ENCODE assay signal across 1 cellular context in the genomic region with DNA sequence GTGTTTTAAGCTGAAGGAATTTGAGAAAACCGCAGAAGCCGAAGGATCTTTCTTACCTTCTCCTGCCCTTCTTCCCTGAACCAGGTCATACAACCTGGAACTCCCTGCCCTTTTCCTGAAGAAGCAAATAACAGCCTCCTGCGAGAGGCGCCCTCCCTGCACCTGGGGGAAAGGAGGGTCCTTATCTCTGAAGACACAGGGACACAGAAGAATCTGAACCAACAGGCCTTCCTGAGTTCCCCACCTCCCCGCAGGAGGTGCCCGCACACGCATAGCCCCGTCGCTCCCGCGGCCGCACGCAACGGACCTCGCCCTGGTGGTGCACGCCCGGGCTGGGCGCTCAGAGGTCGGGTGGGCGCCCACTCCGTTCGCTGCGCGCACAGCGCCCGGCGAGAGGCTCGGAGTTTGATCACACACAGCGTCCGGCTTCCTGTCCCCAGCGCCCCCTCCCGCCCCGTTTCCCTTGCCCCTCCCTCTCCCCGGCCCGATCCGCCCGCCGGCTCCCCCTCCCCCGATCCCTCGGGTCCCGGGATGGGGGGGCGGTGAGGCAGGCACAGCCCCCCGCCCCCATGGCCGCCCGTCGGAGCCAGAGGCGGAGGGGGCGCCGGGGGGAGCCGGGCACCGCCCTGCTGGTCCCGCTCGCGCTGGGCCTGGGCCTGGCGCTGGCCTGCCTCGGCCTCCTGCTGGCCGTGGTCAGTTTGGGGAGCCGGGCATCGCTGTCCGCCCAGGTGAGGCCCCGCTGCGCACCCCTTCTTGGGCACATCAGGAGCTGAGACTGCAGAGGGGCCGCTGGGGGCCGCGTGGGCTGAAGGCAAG.
TF ChIP-seq lines count a peak whose summit lies in the region.

A gene with protein sequence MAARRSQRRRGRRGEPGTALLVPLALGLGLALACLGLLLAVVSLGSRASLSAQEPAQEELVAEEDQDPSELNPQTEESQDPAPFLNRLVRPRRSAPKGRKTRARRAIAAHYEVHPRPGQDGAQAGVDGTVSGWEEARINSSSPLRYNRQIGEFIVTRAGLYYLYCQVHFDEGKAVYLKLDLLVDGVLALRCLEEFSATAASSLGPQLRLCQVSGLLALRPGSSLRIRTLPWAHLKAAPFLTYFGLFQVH (plus strand): TSS at position 474 of the 816 bp plus-strand sequence. CDS start 96 bp downstream, at position 570.

TF ChIP-seq in HEK293, 187 proteins besides CTCF, POLR2A, EP300 and RAD21 (continued from another document and continues in another):
- TF ChIP-seq, protein P1, sequence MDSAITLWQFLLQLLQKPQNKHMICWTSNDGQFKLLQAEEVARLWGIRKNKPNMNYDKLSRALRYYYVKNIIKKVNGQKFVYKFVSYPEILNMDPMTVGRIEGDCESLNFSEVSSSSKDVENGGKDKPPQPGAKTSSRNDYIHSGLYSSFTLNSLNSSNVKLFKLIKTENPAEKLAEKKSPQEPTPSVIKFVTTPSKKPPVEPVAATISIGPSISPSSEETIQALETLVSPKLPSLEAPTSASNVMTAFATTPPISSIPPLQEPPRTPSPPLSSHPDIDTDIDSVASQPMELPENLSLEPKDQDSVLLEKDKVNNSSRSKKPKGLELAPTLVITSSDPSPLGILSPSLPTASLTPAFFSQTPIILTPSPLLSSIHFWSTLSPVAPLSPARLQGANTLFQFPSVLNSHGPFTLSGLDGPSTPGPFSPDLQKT (IDR thresholded peaks at IDR 0.05; ENCODE audit: borderline replicate concordance, low read depth, low read length), result no peak
- TF ChIP-seq ZNF223 (tag by site-specific recombination; IDR thresholded peaks at IDR 0.05) (no peak), TRIM28 (IDR thresholded peaks at IDR 0.05; ENCODE audit: borderline replicate concordance, low read length) (no peak), ZNF473 (tag by site-specific recombination; IDR thresholded peaks at IDR 0.05) (no peak), ZNF37A (tag by site-specific recombination; IDR thresholded peaks at IDR 0.05) (no peak), ZNF184 (tag by site-specific recombination; IDR thresholded peaks at IDR 0.05) (no peak), ZNF391 (tag by site-specific recombination; IDR thresholded peaks at IDR 0.05; ENCODE audit: borderline replicate concordance, low read depth) (no peak), ZNF76 (tag by site-specific recombination; IDR thresholded peaks at IDR 0.05; ENCODE audit: borderline replicate concordance, low read depth) (no peak), KLF7 (tag by site-specific recombination; IDR thresholded peaks at IDR 0.05; ENCODE audit: borderline replicate concordance) (no peak), ZBTB7A (tag by site-specific recombination; IDR thresholded peaks at IDR 0.05; ENCODE audit: low read depth) (no peak), ZSCAN16 (tag by site-specific recombination; IDR thresholded peaks at IDR 0.05) (no peak), ZNF335 (tag by site-specific recombination; conservative IDR thresholded peaks at IDR 0.05) (peak; percentile 69), ZNF302 (tag by site-specific recombination; IDR thresholded peaks at IDR 0.05; ENCODE audit: low read depth) (no peak), ZNF621 (tag by site-specific recombination; IDR thresholded peaks at IDR 0.05) (no peak), ZNF426 (tag by site-specific recombination; IDR thresholded peaks at IDR 0.05) (no peak), ZNF350 (tag by site-specific recombination; IDR thresholded peaks at IDR 0.05) (no peak), ZNF544 (tag by site-specific recombination; IDR thresholded peaks at IDR 0.05) (no peak), BCL11B (tag by site-specific recombination; IDR thresholded peaks at IDR 0.05; ENCODE audit: low read depth) (no peak), ZNF423 (tag by site-specific recombination; IDR thresholded peaks at IDR 0.05) (no peak), SP2 (tag by site-specific recombination; IDR thresholded peaks at IDR 0.05) (no peak), ZNF830 (tag by site-specific recombination; IDR thresholded peaks at IDR 0.05; ENCODE audit: low read depth) (no peak), ZNF132 (tag by site-specific recombination; IDR thresholded peaks at IDR 0.05; ENCODE audit: borderline replicate concordance) (no peak), ZNF24 (tag by site-specific recombination; IDR thresholded peaks at IDR 0.05) (no peak), ZNF354C (tag by site-specific recombination; IDR thresholded peaks at IDR 0.05; ENCODE audit: borderline replicate concordance, low read depth) (no peak), ZNF555 (tag by site-specific recombination; conservative IDR thresholded peaks at IDR 0.05) (no peak), HOXA7 (CRISPR knock-in tag; IDR thresholded peaks at IDR 0.05; ENCODE audit: borderline replicate concordance) (no peak), ZNF629 (tag by site-specific recombination; IDR thresholded peaks at IDR 0.05) (no peak), ZFP69B (tag by site-specific recombination; IDR thresholded peaks at IDR 0.05) (no peak), REPIN1 (tag by site-specific recombination; IDR thresholded peaks at IDR 0.05; ENCODE audit: low read depth) (no peak; the same call in 1 of the 2 replicates), ZNF19 (tag by site-specific recombination; IDR thresholded peaks at IDR 0.05; ENCODE audit: low read depth) (no peak), ZFP3 (tag by site-specific recombination; IDR thresholded peaks at IDR 0.05; ENCODE audit: low read depth) (no peak), FEZF1 (tag by site-specific recombination; IDR thresholded peaks at IDR 0.05) (no peak), ZNF174 (tag by site-specific recombination; IDR thresholded peaks at IDR 0.05) (no peak), YY1 (tag by site-specific recombination; IDR thresholded peaks at IDR 0.05) (no peak), GLIS1 (tag by site-specific recombination; IDR thresholded peaks at IDR 0.05) (peak; percentile 47; the same call in 1 of the 2 replicates), ZNF266 (tag by site-specific recombination; IDR thresholded peaks at IDR 0.05; ENCODE audit: low read depth) (no peak), ZNF843 (tag by site-specific recombination; IDR thresholded peaks at IDR 0.05) (no peak), SALL2 (tag by site-specific recombination; IDR thresholded peaks at IDR 0.05; ENCODE audit: borderline replicate concordance) (no peak), ZNF529 (tag by site-specific recombination; IDR thresholded peaks at IDR 0.05; ENCODE audit: insufficient replicate concordance) (no peak), ZNF214 (tag by site-specific recombination; IDR thresholded peaks at IDR 0.05; ENCODE audit: borderline replicate concordance) (no peak), OSR2 (tag by site-specific recombination; IDR thresholded peaks at IDR 0.05) (no peak), EGR2 (tag by site-specific recombination; IDR thresholded peaks at IDR 0.05; ENCODE audit: low read depth) (no peak), HOXD13 (CRISPR knock-in tag; IDR thresholded peaks at IDR 0.05; ENCODE audit: borderline replicate concordance) (no peak), ZNF16 (tag by site-specific recombination; IDR thresholded peaks at IDR 0.05; ENCODE audit: low read depth) (no peak), RBAK (tag by site-specific recombination; IDR thresholded peaks at IDR 0.05) (no peak), ZNF768 (tag by site-specific recombination; IDR thresholded peaks at IDR 0.05) (no peak), GLIS2 (tag by site-specific recombination; IDR thresholded peaks at IDR 0.05) (0 out of 2 replicates have a peak, but pooled peaks have one; percentile 20), ZNF239 (tag by site-specific recombination; IDR thresholded peaks at IDR 0.05) (no peak)
- TF ChIP-seq, protein P2, sequence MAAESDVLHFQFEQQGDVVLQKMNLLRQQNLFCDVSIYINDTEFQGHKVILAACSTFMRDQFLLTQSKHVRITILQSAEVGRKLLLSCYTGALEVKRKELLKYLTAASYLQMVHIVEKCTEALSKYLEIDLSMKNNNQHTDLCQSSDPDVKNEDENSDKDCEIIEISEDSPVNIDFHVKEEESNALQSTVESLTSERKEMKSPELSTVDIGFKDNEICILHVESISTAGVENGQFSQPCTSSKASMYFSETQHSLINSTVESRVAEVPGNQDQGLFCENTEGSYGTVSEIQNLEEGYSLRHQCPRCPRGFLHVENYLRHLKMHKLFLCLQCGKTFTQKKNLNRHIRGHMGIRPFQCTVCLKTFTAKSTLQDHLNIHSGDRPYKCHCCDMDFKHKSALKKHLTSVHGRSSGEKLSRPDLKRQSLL (tag by site-specific recombination; IDR thresholded peaks at IDR 0.05), result no peak
- TF ChIP-seq, protein P3, sequence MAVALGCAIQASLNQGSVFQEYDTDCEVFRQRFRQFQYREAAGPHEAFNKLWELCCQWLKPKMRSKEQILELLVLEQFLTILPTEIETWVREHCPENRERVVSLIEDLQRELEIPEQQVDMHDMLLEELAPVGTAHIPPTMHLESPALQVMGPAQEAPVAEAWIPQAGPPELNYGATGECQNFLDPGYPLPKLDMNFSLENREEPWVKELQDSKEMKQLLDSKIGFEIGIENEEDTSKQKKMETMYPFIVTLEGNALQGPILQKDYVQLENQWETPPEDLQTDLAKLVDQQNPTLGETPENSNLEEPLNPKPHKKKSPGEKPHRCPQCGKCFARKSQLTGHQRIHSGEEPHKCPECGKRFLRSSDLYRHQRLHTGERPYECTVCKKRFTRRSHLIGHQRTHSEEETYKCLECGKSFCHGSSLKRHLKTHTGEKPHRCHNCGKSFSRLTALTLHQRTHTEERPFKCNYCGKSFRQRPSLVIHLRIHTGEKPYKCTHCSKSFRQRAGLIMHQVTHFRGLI (tag by site-specific recombination; IDR thresholded peaks at IDR 0.05), result peak; percentile 42
- TF ChIP-seq, protein P4, sequence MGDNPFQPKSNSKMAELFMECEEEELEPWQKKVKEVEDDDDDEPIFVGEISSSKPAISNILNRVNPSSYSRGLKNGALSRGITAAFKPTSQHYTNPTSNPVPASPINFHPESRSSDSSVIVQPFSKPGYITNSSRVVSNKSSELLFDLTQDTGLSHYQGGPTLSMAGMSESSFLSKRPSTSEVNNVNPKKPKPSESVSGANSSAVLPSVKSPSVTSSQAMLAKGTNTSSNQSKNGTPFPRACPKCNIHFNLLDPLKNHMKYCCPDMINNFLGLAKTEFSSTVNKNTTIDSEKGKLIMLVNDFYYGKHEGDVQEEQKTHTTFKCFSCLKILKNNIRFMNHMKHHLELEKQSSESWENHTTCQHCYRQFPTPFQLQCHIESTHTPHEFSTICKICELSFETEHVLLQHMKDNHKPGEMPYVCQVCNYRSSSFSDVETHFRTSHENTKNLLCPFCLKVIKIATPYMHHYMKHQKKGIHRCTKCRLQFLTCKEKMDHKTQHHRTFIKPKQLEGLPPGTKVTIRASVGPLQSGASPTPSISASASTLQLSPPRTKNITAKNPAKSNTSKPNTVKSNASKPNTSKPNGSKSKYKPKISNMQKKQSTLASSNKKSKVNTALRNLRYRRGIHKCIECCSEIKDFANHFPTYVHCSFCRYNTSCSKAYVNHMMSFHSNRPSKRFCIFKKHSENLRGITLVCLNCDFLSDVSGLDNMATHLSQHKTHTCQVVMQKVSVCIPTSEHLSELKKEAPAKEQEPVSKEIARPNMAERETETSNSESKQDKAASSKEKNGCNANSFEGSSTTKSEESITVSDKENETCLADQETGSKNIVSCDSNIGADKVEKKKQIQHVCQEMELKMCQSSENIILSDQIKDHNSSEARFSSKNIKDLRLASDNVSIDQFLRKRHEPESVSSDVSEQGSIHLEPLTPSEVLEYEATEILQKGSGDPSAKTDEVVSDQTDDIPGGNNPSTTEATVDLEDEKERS (tag by site-specific recombination; IDR thresholded peaks at IDR 0.05), result no peak
- TF ChIP-seq, protein P5, sequence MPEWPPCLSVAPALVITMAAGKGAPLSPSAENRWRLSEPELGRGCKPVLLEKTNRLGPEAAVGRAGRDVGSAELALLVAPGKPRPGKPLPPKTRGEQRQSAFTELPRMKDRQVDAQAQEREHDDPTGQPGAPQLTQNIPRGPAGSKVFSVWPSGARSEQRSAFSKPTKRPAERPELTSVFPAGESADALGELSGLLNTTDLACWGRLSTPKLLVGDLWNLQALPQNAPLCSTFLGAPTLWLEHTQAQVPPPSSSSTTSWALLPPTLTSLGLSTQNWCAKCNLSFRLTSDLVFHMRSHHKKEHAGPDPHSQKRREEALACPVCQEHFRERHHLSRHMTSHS (tag by site-specific recombination; IDR thresholded peaks at IDR 0.05), result no peak
- TF ChIP-seq, protein P6, sequence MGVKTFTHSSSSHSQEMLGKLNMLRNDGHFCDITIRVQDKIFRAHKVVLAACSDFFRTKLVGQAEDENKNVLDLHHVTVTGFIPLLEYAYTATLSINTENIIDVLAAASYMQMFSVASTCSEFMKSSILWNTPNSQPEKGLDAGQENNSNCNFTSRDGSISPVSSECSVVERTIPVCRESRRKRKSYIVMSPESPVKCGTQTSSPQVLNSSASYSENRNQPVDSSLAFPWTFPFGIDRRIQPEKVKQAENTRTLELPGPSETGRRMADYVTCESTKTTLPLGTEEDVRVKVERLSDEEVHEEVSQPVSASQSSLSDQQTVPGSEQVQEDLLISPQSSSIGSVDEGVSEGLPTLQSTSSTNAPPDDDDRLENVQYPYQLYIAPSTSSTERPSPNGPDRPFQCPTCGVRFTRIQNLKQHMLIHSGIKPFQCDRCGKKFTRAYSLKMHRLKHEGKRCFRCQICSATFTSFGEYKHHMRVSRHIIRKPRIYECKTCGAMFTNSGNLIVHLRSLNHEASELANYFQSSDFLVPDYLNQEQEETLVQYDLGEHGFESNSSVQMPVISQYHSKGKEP (tag by site-specific recombination; IDR thresholded peaks at IDR 0.05), result no peak
- TF ChIP-seq, protein P7, sequence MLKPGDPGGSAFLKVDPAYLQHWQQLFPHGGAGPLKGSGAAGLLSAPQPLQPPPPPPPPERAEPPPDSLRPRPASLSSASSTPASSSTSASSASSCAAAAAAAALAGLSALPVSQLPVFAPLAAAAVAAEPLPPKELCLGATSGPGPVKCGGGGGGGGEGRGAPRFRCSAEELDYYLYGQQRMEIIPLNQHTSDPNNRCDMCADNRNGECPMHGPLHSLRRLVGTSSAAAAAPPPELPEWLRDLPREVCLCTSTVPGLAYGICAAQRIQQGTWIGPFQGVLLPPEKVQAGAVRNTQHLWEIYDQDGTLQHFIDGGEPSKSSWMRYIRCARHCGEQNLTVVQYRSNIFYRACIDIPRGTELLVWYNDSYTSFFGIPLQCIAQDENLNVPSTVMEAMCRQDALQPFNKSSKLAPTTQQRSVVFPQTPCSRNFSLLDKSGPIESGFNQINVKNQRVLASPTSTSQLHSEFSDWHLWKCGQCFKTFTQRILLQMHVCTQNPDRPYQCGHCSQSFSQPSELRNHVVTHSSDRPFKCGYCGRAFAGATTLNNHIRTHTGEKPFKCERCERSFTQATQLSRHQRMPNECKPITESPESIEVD (tag by site-specific recombination; IDR thresholded peaks at IDR 0.05), result no peak
- TF ChIP-seq, protein P8, sequence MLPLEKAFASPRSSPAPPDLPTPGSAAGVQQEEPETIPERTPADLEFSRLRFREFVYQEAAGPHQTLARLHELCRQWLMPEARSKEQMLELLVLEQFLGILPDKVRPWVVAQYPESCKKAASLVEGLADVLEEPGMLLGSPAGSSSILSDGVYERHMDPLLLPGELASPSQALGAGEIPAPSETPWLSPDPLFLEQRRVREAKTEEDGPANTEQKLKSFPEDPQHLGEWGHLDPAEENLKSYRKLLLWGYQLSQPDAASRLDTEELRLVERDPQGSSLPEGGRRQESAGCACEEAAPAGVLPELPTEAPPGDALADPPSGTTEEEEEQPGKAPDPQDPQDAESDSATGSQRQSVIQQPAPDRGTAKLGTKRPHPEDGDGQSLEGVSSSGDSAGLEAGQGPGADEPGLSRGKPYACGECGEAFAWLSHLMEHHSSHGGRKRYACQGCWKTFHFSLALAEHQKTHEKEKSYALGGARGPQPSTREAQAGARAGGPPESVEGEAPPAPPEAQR (tag by site-specific recombination; IDR thresholded peaks at IDR 0.05), result no peak
